In genomic region chr18:63367241-63367953, GRCh38 we compare ENCODE assay signal across 1 cellular context.
A peak's percentile ranks its signal among the peaks of the same experiment; 100 is the strongest.
TF ChIP-seq lines count a peak whose summit lies in the region.

No MANE protein-coding gene starts in this region.

TF ChIP-seq in HepG2, 621 proteins besides CTCF, POLR2A, EP300 and RAD21 (continued from another document and continues in another):
- TF ChIP-seq ZBTB40 (IDR thresholded peaks at IDR 0.05), result no peak
- TF ChIP-seq ZBTB40 (CRISPR knock-in tag; IDR thresholded peaks at IDR 0.05), result peak; percentile 74; the same call in 1 of the 2 replicates
- TF ChIP-seq ZNF230 (CRISPR knock-in tag; IDR thresholded peaks at IDR 0.05), result 0 out of 2 replicates have a peak, but pooled peaks have one; percentile 37
- peak; percentile 34 for TF ChIP-seq SP5 (CRISPR knock-in tag; IDR thresholded peaks at IDR 0.05; ENCODE audit: borderline replicate concordance, low read depth)
- peak; percentile 32; the same call in 1 of the 2 replicates for TF ChIP-seq HINFP (CRISPR knock-in tag; IDR thresholded peaks at IDR 0.05; ENCODE audit: low read depth)
- no peak for TF ChIP-seq MNT (IDR thresholded peaks at IDR 0.05)
- TF ChIP-seq HNRNPL (IDR thresholded peaks at IDR 0.05; ENCODE audit: low read depth, low read length), result peak; percentile 75; the same call in 1 of the 2 replicates
- peak; percentile 48; the same call in 1 of the 2 replicates for TF ChIP-seq RCOR2 (CRISPR knock-in tag; IDR thresholded peaks at IDR 0.05)
- TF ChIP-seq NFAT5 (CRISPR knock-in tag; IDR thresholded peaks at IDR 0.05), result peak; percentile 29; the same call in 1 of the 2 replicates
- peak; percentile 94 for TF ChIP-seq ZNF792 (CRISPR knock-in tag; IDR thresholded peaks at IDR 0.05)
- TF ChIP-seq BRCA1 (CRISPR knock-in tag; IDR thresholded peaks at IDR 0.05), result no peak
- peak; percentile 45; the same call in 1 of the 2 replicates for TF ChIP-seq ZNF563 (CRISPR knock-in tag; IDR thresholded peaks at IDR 0.05)
- TF ChIP-seq CCAR2 (optimal IDR thresholded peaks at IDR 0.05; ENCODE audit: low read depth, low read length), result peak; percentile 95
- TF ChIP-seq ZBTB34 (CRISPR knock-in tag; IDR thresholded peaks at IDR 0.05), result peak; percentile 80; the same call in 1 of the 2 replicates
- TF ChIP-seq USF2 (IDR thresholded peaks at IDR 0.05; ENCODE audit: low read depth, low read length), result no peak
- TF ChIP-seq USF2 (CRISPR knock-in tag; IDR thresholded peaks at IDR 0.05; ENCODE audit: borderline replicate concordance), result peak; percentile 77; the same call in 1 of the 2 replicates
- peak; percentile 49; the same call in 1 of the 2 replicates for TF ChIP-seq FOXP4 (CRISPR knock-in tag; IDR thresholded peaks at IDR 0.05)
